ENCODE assay signal across 8 cellular contexts in the genomic region with DNA sequence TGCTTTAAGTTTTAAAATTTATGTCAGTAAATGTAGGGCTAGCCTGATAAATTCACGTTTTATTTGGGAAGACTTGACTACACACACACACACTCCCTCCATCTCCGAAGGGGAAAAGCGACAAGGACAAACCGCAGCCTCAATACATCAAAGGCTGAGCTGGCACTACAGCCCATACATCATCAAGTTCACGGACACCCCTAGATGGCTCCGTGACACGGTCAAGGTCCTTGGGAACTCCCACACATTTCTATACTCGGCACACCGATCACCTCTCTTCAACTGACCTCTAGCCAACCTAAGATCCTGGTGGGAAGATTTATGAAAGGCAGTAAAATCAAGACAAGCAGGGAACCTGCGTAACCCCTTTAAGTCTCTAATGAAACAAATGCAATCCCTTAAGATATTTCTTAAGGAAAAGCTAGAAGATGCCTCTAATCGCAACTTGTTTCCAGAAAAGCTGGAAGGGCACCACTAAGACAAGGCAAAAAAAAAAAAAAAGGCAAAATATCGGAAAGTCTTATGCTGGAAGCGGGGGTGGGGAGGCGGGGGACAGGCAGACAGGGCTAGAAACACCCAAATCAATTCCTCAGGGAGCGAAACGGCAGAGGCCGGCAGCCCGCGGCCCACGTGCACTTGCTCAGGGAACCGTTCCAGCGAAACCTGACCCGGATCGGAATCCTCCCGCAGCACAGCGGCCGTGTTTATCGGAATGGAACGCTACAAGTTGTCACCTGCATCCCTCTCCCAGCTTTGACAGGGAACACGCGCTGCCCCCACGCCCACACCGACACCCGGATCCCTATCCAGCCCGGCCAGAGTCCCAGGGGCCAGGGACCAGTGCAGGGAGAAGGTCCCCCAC. TPM values are rescaled to one million over a fixed set of nuclear protein-coding genes. Genes with fewer than 3 reads are reported as not detected.
A peak's percentile ranks its signal among the peaks of the same experiment; 100 is the strongest.
DNase-seq lines count a peak whose midpoint lies in the region; ATAC-seq and TF ChIP-seq lines count a peak whose summit lies in the region.

No MANE protein-coding gene starts in this region.

- no peaks in the 10 kb centered on the region for H3K36me3 ChIP-seq in adrenal gland (replicated peaks in 1 of 2)
- H3K36me3 ChIP-seq in iPS-18a (ENCODE audit: control insufficient read depth, low read depth, low read length): no peaks in the 10 kb centered on the region

- peak overlapping the region in 3 of 5 donors; percentile 21 to 87 (median 73) for H3K27ac ChIP-seq in adrenal gland
- H3K27ac ChIP-seq in iPS-18a (ENCODE audit: low read length): no peak overlapping the region

- intact Hi-C loops in adrenal gland (cut with DNase I): loop anchor here in 1 of 2 donors (10.0 kb wide), 1 partner anchor 524 kb away; no protein-coding TSS in a partner anchor

- peak overlapping the region in 3 of 4 donors; percentile 4 to 85 (median 45) for H3K4me3 ChIP-seq in adrenal gland
- H3K4me3 ChIP-seq in iPS-18a (ENCODE audit: low read length): peak overlapping the region; percentile 53

- peak in 1 of 2 donors; percentile 36 for TF ChIP-seq POLR2A in adrenal gland (IDR thresholded peaks at IDR 0.05)

- peaks cover 0 to 21% of the 10 kb centered on the region in 2 donors for H3K4me1 ChIP-seq in adrenal gland (replicated peaks in 1 of 2)
- H3K4me1 ChIP-seq in iPS-18a (ENCODE audit: control insufficient read depth, low read depth, low read length): peaks cover 9% of the 10 kb centered on the region

- ATAC-seq in HG02870 (IDR thresholded peaks at IDR 0.05; ENCODE audit: unreplicated experiment): no peak

- peaks cover 16% of the 10 kb centered on the region for H3K4me1 Mint-ChIP-seq in HFFc6 (ENCODE audit: low read depth)

- no peak overlapping the region for H3K9ac ChIP-seq in iPS-18a (ENCODE audit: low read length)

- H3K9me3 ChIP-seq in adrenal gland (replicated peaks in 1 of 3) (no peaks in the 10 kb centered on the region), iPS-18a (ENCODE audit: control insufficient read depth, low read depth, low read length) (no peaks in the 10 kb centered on the region)

- no peaks in the 10 kb centered on the region; the same call in 1 of the 2 replicates for H3K27me3 Mint-ChIP-seq in HFFc6 (ENCODE audit: insufficient read depth)

- DNase-seq in Ammon's horn (ENCODE audit: low spot score) (peak; percentile 33), HFFc6 (no peak), adrenal gland (peak; percentile 63 to 87 (median 79)), retina (peak; percentile 59), NCI-H1436 treated with DMSO at 0.1 percent for 48 hours (lab: John Stamatoyannopoulos, UW) (no peak), amniotic stem cell (lab: John Stamatoyannopoulos, UW) (no peak)

- 4 to 8% (median 4%) methylated on average over 28 to 35 of the region's 35 CpGs for WGBS in adrenal gland, 4 donors

- peak overlapping the region; percentile 83 for H3K4me3 Mint-ChIP-seq in HFFc6

- TF ChIP-seq CTCF in HFFc6 (IDR thresholded peaks at IDR 0.05): no peak
- TF ChIP-seq CTCF in adrenal gland (IDR thresholded peaks at IDR 0.05): no peak

- no peaks in the 10 kb centered on the region for H3K9me3 Mint-ChIP-seq in HFFc6

- H3K27ac Mint-ChIP-seq in HFFc6: no peak overlapping the region

- no peaks in the 10 kb centered on the region for H3K36me3 Mint-ChIP-seq in HFFc6 (ENCODE audit: low read depth)

- H3K27me3 ChIP-seq in adrenal gland (no peaks in the 10 kb centered on the region), iPS-18a (ENCODE audit: control insufficient read depth, insufficient read depth, low read length) (peaks cover 72% of the 10 kb centered on the region)

RNA-seq across cellular contexts. Expression of gene ARHGAP20, which starts 1.5 kb away (rescaled TPM):
- total RNA-seq in HFFc6 (2021; fragmentation: NEBNext Ultra II Directional; extraction: Animal tissue kit (Norgen Biotek cat#: 25700)): 1 to 10 TPM in 2 of 6 experiments, under 1 TPM in 4; 0.52 to 1.2 (median 0.92) TPM
- total RNA-seq in adrenal gland: 1 to 10 TPM; 1.6 to 6.4 (median 3.7) TPM
- polyA plus RNA-seq in adrenal gland: 1 to 10 TPM in 1 of 3 donors, under 1 TPM in 2; 0.84 to 4.8 (median 0.88) TPM

Comparison
In these comparisons a context has a peak if more than half of its experiments do, and no peak if none do; other contexts are left out.
1. DNase-seq: peak in Ammon's horn (single experiment), adrenal gland (7 of 7) and retina (single experiment); none in HFFc6 (single experiment), NCI-H1436 treated with DMSO at 0.1 percent for 48 hours (single experiment) and amniotic stem cell (single experiment).